23 cellular contexts compared by ENCODE assay signal in genomic region chr15:55990071-55990470, GRCh38.
"Had no signal": no experiment of that assay in that cellular context is flagged by ENCODE, and none has a peak within 500 bp of the region (broad histone marks: within the 10 kb centered on the region; RNA-seq: fewer than 3 reads in every experiment).

No MANE protein-coding gene starts in this region.

- H3K4me3 ChIP-seq: K562, SJSA1 had no signal

- H3K4me2 ChIP-seq: KMS-11 had no signal

- H3K9me3 ChIP-seq: SJSA1 had no signal

- H3K27me3 ChIP-seq: SJSA1 had no signal

- ATAC-seq: HepG2, K562 had no signal

- H3K27ac ChIP-seq: KMS-11, SJSA1, SK-N-MC had no signal

- DNase-seq: IMR-90, MV-4-11, NCI-H1048, NCI-H1105, NCI-H146, NCI-H1694 treated with DMSO at 0.1 percent for 48 hours, NCI-H1930, NCI-H2081, NCI-H2107, NCI-H2171, NCI-H226, NCI-H446, NCI-H510A, NCI-H524 treated with DMSO at 0.1 percent for 48 hours, NCI-H774, Right ventricle myocardium superior, RPMI8226, SIG-M5 had no signal
